1 cellular context compared by ENCODE assay signal in the genomic region with DNA sequence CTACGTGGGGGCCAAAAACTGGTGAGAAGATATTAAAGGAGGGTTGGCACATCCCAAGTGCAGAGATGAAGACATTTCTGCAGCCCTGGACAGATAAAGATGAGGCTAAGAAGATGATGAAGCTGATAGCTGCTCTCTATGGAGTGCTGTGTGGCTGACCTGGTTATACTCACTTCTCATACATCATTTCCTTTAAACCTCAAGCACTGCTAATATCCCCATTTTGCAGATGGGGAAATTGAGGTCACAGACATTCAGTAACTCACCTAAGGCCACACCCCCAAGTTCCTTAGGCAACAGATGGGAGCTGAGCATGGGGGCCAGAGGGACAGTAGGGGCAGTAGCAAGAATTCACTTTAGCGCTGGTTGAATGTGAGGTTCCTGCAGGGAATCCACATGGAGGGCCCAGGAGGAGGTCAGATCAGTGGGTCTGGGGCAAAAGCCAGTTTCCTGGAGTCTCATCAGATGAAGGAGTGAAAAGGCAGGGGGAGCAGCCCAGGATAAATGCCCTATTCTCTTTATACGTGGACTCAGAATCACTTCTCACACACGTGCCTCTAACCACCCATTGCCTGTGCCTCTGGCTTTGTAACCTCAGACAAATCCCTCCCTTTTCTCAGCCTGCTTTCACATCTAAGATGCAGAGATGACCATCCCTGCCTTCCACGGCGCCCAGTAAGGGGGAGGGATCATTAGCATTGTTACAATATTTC.
TF ChIP-seq lines count a peak whose summit lies in the region.

No MANE protein-coding gene starts in this region.

TF ChIP-seq in IMR-90, 13 proteins besides CTCF, POLR2A, EP300 and RAD21:
- TF ChIP-seq MXI1 (IDR thresholded peaks at IDR 0.05; ENCODE audit: borderline replicate concordance, low read depth, low read length), result no peak
